Comparison of ENCODE assay signal across 1 cellular context in the genomic region with DNA sequence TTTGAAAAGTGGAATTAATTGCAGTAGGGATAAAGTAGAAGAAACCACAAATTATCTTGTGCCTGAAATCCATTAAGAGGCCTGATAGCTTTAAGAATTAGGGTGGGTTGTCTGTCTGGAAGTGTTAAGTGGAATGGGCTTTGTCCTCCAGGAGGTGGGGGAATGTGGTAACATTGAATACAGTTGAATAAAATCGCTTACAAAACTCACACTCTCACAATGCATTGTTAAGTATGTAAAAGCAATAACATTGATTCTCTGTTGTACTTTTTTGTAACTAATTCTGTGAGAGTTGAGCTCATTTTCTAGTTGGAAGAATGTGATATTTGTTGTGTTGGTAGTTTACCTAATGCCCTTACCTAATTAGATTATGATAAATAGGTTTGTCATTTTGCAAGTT.
TF ChIP-seq lines count a peak whose summit lies in the region.

No MANE protein-coding gene starts in this region.

TF ChIP-seq in SK-N-SH treated with all-trans-retinoic acid at 6 μM for 48 hours, 23 proteins besides CTCF, POLR2A, EP300 and RAD21:
- TF ChIP-seq, protein P1, sequence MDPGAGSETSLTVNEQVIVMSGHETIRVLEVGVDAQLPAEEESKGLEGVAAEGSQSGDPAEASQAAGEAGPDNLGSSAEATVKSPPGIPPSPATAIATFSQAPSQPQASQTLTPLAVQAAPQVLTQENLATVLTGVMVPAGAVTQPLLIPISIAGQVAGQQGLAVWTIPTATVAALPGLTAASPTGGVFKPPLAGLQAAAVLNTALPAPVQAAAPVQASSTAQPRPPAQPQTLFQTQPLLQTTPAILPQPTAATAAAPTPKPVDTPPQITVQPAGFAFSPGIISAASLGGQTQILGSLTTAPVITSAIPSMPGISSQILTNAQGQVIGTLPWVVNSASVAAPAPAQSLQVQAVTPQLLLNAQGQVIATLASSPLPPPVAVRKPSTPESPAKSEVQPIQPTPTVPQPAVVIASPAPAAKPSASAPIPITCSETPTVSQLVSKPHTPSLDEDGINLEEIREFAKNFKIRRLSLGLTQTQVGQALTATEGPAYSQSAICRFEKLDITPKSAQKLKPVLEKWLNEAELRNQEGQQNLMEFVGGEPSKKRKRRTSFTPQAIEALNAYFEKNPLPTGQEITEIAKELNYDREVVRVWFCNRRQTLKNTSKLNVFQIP (CRISPR knock-in tag; IDR thresholded peaks at IDR 0.05; ENCODE audit: borderline replicate concordance, low read depth), result no peak
- TF ChIP-seq ZC3H10 (CRISPR knock-in tag; IDR thresholded peaks at IDR 0.05) (no peak), BACH2 (CRISPR knock-in tag; IDR thresholded peaks at IDR 0.05; ENCODE audit: borderline replicate concordance) (no peak), ZNF565 (CRISPR knock-in tag; conservative IDR thresholded peaks at IDR 0.05; ENCODE audit: low read depth) (no peak), ISL1 (CRISPR knock-in tag; IDR thresholded peaks at IDR 0.05) (no peak), TOX (CRISPR knock-in tag; IDR thresholded peaks at IDR 0.05; ENCODE audit: borderline replicate concordance) (no peak), CSDC2 (CRISPR knock-in tag; IDR thresholded peaks at IDR 0.05) (no peak), SNAI2 (CRISPR knock-in tag; IDR thresholded peaks at IDR 0.05) (no peak), TCF4 (CRISPR knock-in tag; IDR thresholded peaks at IDR 0.05; ENCODE audit: borderline replicate concordance) (no peak), RARB (CRISPR knock-in tag; IDR thresholded peaks at IDR 0.05) (no peak)
- TF ChIP-seq, protein P2, sequence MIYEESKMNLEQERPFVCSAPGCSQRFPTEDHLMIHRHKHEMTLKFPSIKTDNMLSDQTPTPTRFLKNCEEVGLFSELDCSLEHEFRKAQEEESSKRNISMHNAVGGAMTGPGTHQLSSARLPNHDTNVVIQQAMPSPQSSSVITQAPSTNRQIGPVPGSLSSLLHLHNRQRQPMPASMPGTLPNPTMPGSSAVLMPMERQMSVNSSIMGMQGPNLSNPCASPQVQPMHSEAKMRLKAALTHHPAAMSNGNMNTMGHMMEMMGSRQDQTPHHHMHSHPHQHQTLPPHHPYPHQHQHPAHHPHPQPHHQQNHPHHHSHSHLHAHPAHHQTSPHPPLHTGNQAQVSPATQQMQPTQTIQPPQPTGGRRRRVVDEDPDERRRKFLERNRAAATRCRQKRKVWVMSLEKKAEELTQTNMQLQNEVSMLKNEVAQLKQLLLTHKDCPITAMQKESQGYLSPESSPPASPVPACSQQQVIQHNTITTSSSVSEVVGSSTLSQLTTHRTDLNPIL (CRISPR knock-in tag; IDR thresholded peaks at IDR 0.05; ENCODE audit: low read depth), result no peak
- TF ChIP-seq, protein P3, sequence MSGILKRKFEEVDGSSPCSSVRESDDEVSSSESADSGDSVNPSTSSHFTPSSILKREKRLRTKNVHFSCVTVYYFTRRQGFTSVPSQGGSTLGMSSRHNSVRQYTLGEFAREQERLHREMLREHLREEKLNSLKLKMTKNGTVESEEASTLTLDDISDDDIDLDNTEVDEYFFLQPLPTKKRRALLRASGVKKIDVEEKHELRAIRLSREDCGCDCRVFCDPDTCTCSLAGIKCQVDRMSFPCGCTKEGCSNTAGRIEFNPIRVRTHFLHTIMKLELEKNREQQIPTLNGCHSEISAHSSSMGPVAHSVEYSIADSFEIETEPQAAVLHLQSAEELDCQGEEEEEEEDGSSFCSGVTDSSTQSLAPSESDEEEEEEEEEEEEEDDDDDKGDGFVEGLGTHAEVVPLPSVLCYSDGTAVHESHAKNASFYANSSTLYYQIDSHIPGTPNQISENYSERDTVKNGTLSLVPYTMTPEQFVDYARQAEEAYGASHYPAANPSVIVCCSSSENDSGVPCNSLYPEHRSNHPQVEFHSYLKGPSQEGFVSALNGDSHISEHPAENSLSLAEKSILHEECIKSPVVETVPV (CRISPR knock-in tag; IDR thresholded peaks at IDR 0.05), result no peak
- TF ChIP-seq, protein P4, sequence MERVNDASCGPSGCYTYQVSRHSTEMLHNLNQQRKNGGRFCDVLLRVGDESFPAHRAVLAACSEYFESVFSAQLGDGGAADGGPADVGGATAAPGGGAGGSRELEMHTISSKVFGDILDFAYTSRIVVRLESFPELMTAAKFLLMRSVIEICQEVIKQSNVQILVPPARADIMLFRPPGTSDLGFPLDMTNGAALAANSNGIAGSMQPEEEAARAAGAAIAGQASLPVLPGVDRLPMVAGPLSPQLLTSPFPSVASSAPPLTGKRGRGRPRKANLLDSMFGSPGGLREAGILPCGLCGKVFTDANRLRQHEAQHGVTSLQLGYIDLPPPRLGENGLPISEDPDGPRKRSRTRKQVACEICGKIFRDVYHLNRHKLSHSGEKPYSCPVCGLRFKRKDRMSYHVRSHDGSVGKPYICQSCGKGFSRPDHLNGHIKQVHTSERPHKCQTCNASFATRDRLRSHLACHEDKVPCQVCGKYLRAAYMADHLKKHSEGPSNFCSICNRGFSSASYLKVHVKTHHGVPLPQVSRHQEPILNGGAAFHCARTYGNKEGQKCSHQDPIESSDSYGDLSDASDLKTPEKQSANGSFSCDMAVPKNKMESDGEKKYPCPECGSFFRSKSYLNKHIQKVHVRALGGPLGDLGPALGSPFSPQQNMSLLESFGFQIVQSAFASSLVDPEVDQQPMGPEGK (CRISPR knock-in tag; IDR thresholded peaks at IDR 0.05; ENCODE audit: borderline replicate concordance), result no peak
